9 cellular contexts compared by ENCODE assay signal in genomic region chr12:121782616-121782966, GRCh38. TPM values are rescaled to one million over a fixed set of nuclear protein-coding genes. Genes with fewer than 3 reads are reported as not detected.
DNase-seq lines count a peak whose midpoint lies in the region; ATAC-seq and TF ChIP-seq lines count a peak whose summit lies in the region.
"Had no signal": no experiment of that assay in that cellular context is flagged by ENCODE, and none has a peak within 500 bp of the region (broad histone marks: within the 10 kb centered on the region; RNA-seq: fewer than 3 reads in every experiment).

No MANE protein-coding gene starts in this region.

- CTCF ChIA-PET in A673 (lab: Charles Lee), result interaction anchor here (0.8 to 1.7 kb wide), 3 partner anchors 10 to 12 kb away, joined by 3 to 17 read pairs (median 3); no protein-coding TSS in a partner anchor

- DNase-seq in A673 (ENCODE audit: low spot score) (no peak), natural killer cell (no peak), NAMALWA (ENCODE audit: low spot score) (no peak), SKM-1 (lab: John Stamatoyannopoulos, UW; ENCODE audit: unreplicated experiment) (no peak), colonic mucosa (no peak), HT-29 (ENCODE audit: low spot score) (no peak)
- no peak for DNase-seq in activated T-helper 1 cell treated with anti-CD3 and anti-CD28 coated beads, Interleukin-12 subunit alpha, Interleukin-12 subunit beta, Interleukin-2, Interleukin-4 antibody, amounts not matched to agents 30 ng/mL and 10 ng/mL and 1 ng/mL, durations not matched to agents 14 hours and 24 hours and 36 hours (ENCODE audit: low spot score)

- peaks cover 52% of the 10 kb centered on the region for H3K4me1 Mint-ChIP-seq in activated T-helper 1 cell treated with anti-CD3 and anti-CD28 coated beads, Interleukin-12 subunit alpha, Interleukin-12 subunit beta, Interleukin-2, Interleukin-4 antibody, amounts not matched to agents 30 ng/mL and 10 ng/mL and 1 ng/mL, durations not matched to agents 14 hours and 24 hours and 36 hours (ENCODE audit: low read depth)
- H3K4me1 Mint-ChIP-seq in natural killer cell, result peaks cover 52 to 68% of the 10 kb centered on the region in 2 donors

- H3K9me3 ChIP-seq in A673 (ENCODE audit: low read depth, low read length, poor library complexity, severe bottlenecking) (no peaks in the 10 kb centered on the region), colonic mucosa (no peaks in the 10 kb centered on the region)

- peak overlapping the region; percentile 59 for H3K4me3 Mint-ChIP-seq in activated T-helper 1 cell treated with anti-CD3 and anti-CD28 coated beads, Interleukin-12 subunit alpha, Interleukin-12 subunit beta, Interleukin-2, Interleukin-4 antibody, amounts not matched to agents 30 ng/mL and 10 ng/mL and 1 ng/mL, durations not matched to agents 14 hours and 24 hours and 36 hours
- peak overlapping the region; percentile 78 for H3K4me3 Mint-ChIP-seq in natural killer cell

- H3K27me3 ChIP-seq in A673 (replicated peaks; ENCODE audit: insufficient read depth, low read depth, low read length, poor library complexity), result no peaks in the 10 kb centered on the region
- H3K27me3 ChIP-seq in colonic mucosa, result no peaks in the 10 kb centered on the region

- intact Hi-C loops in A673 (cut with micrococcal nuclease; ENCODE audit: unreplicated experiment), result no loop called here
- intact Hi-C loops in activated T-helper 1 cell treated with anti-CD3 and anti-CD28 coated beads, Interleukin-12 subunit alpha, Interleukin-12 subunit beta, Interleukin-2, Interleukin-4 antibody, amounts not matched to agents 30 ng/mL and 10 ng/mL and 1 ng/mL, durations not matched to agents 14 hours and 24 hours and 36 hours (cut with micrococcal nuclease), result loop anchor here (1.0 to 5.0 kb wide), 2 partner anchors 11 to 1095 kb away; partner anchors contain the start of genes MLEC and RHOF
- intact Hi-C loops in natural killer cell (cut with micrococcal nuclease), result loop anchor here (1.0 kb wide), 1 partner anchor 8 kb away; no protein-coding TSS in a partner anchor
- intact Hi-C loops in colonic mucosa (cut with DNase I), result no loop called here

- H3K36me3 ChIP-seq in A673 (ENCODE audit: insufficient read depth, low read length, poor library complexity, severe bottlenecking) (peaks cover 4% of the 10 kb centered on the region), colonic mucosa (no peaks in the 10 kb centered on the region)

- no peak overlapping the region for H3K4me3 ChIP-seq in A673 (ENCODE audit: low read depth, low read length, poor library complexity, severe bottlenecking)
- no peak overlapping the region for H3K4me3 ChIP-seq in colonic mucosa

- TF ChIP-seq CTCF in A673 (conservative IDR thresholded peaks at IDR 0.05; ENCODE audit: low read depth, low read length), result no peak
- no peak for TF ChIP-seq CTCF in natural killer cell (IDR thresholded peaks at IDR 0.05)
- no peak for TF ChIP-seq CTCF in colonic mucosa (IDR thresholded peaks at IDR 0.05)

- ATAC-seq in GM21515 (IDR thresholded peaks at IDR 0.05; ENCODE audit: unreplicated experiment) (peak; percentile 12), natural killer cell (no peak)

- H3K27me3 Mint-ChIP-seq in activated T-helper 1 cell treated with anti-CD3 and anti-CD28 coated beads, Interleukin-12 subunit alpha, Interleukin-12 subunit beta, Interleukin-2, Interleukin-4 antibody, amounts not matched to agents 30 ng/mL and 10 ng/mL and 1 ng/mL, durations not matched to agents 14 hours and 24 hours and 36 hours (ENCODE audit: insufficient read depth), result no peaks in the 10 kb centered on the region
- no peaks in the 10 kb centered on the region for H3K27me3 Mint-ChIP-seq in natural killer cell (ENCODE audit: low read depth in 2 of 2)

- no peaks in the 10 kb centered on the region for H3K9me3 Mint-ChIP-seq in activated T-helper 1 cell treated with anti-CD3 and anti-CD28 coated beads, Interleukin-12 subunit alpha, Interleukin-12 subunit beta, Interleukin-2, Interleukin-4 antibody, amounts not matched to agents 30 ng/mL and 10 ng/mL and 1 ng/mL, durations not matched to agents 14 hours and 24 hours and 36 hours
- no peaks in the 10 kb centered on the region for H3K9me3 Mint-ChIP-seq in natural killer cell

- peak overlapping the region in 1 of 2 donors; percentile 35 for H3K9ac ChIP-seq in colonic mucosa (ENCODE audit: low read depth in 2 of 2, low read length in 2 of 2)
- H3K9ac ChIP-seq: parathyroid adenoma had no signal

- POLR2A ChIA-PET in A673 (lab: Charles Lee; ENCODE audit: low non-redundant PET), result no interaction called here

- H3K36me3 Mint-ChIP-seq in activated T-helper 1 cell treated with anti-CD3 and anti-CD28 coated beads, Interleukin-12 subunit alpha, Interleukin-12 subunit beta, Interleukin-2, Interleukin-4 antibody, amounts not matched to agents 30 ng/mL and 10 ng/mL and 1 ng/mL, durations not matched to agents 14 hours and 24 hours and 36 hours (ENCODE audit: low read depth), result peaks cover 29% of the 10 kb centered on the region
- no peaks in the 10 kb centered on the region for H3K36me3 Mint-ChIP-seq in natural killer cell

- H3K27ac Mint-ChIP-seq in activated T-helper 1 cell treated with anti-CD3 and anti-CD28 coated beads, Interleukin-12 subunit alpha, Interleukin-12 subunit beta, Interleukin-2, Interleukin-4 antibody, amounts not matched to agents 30 ng/mL and 10 ng/mL and 1 ng/mL, durations not matched to agents 14 hours and 24 hours and 36 hours, result peak overlapping the region; percentile 92
- H3K27ac Mint-ChIP-seq in natural killer cell, result peak overlapping the region; percentile 100

- peak overlapping the region; percentile 72 for H3K27ac ChIP-seq in A673 (ENCODE audit: low read depth, low read length, poor library complexity, severe bottlenecking)
- no peak overlapping the region for H3K27ac ChIP-seq in colonic mucosa
- H3K27ac ChIP-seq: parathyroid adenoma had no signal

- H3K4me1 ChIP-seq in A673 (ENCODE audit: insufficient read depth, low read length, poor library complexity, severe bottlenecking) (peaks cover 15% of the 10 kb centered on the region), colonic mucosa (peaks cover 3% of the 10 kb centered on the region)
- H3K4me1 ChIP-seq: parathyroid adenoma had no signal

- no TSS peak for BruUV-seq in A673 (replicated peaks; lab: Mats Ljungman, UMichigan)

RNA-seq across cellular contexts. Expression of gene RHOF, which starts 10.9 kb away (rescaled TPM):
- total RNA-seq in A673 (2021) (21.1 and 24.3 TPM in 2 replicates), natural killer cell (100 to 1,000 TPM; 146 to 201 (median 177) TPM), colonic mucosa (10 to 100 TPM; 58.0 to 74.5 TPM)
- 111 and 112 TPM in 2 replicates for total RNA-seq in activated T-helper 1 cell treated with anti-CD3 and anti-CD28 coated beads, Interleukin-12 subunit alpha, Interleukin-12 subunit beta, Interleukin-2, Interleukin-4 antibody, amounts not matched to agents 30 ng/mL and 10 ng/mL and 1 ng/mL, durations not matched to agents 14 hours and 24 hours and 36 hours
- total RNA-seq in HT-29 (2014; rRNA removed; shearing (Covaris generic)), result 35.1 and 37.2 TPM in 2 replicates

RNA-seq across cellular contexts. Expression of gene SETD1B, which starts 21.2 kb away (rescaled TPM):
- total RNA-seq in A673 (2021), result 23.8 and 24.5 TPM in 2 replicates
- total RNA-seq in activated T-helper 1 cell treated with anti-CD3 and anti-CD28 coated beads, Interleukin-12 subunit alpha, Interleukin-12 subunit beta, Interleukin-2, Interleukin-4 antibody, amounts not matched to agents 30 ng/mL and 10 ng/mL and 1 ng/mL, durations not matched to agents 14 hours and 24 hours and 36 hours, result 32.0 and 33.0 TPM in 2 replicates
- total RNA-seq in natural killer cell, result 10 to 100 TPM; 55.1 to 57.5 (median 56.2) TPM
- 10 to 100 TPM; 20.4 to 25.4 TPM for total RNA-seq in colonic mucosa
- total RNA-seq in HT-29 (2014; rRNA removed; shearing (Covaris generic)), result 7.2 and 7.7 TPM in 2 replicates

Comparison
In these comparisons a context has a peak if more than half of its experiments do, and no peak if none do; other contexts are left out.
1. intact Hi-C loops: an anchor here in activated T-helper 1 cell treated with anti-CD3 and anti-CD28 coated beads, Interleukin-12 subunit alpha, Interleukin-12 subunit beta, Interleukin-2, Interleukin-4 antibody, amounts not matched to agents 30 ng/mL and 10 ng/mL and 1 ng/mL, durations not matched to agents 14 hours and 24 hours and 36 hours (1.0 to 5.0 kb wide) and natural killer cell (1.0 kb wide); none called in A673 and colonic mucosa.